ENCODE assay signal across 8 cellular contexts in genomic region chrX:125203379-125203736, GRCh38.
A peak's percentile ranks its signal among the peaks of the same experiment; 100 is the strongest.
DNase-seq lines count a peak whose midpoint lies in the region; ATAC-seq and TF ChIP-seq lines count a peak whose summit lies in the region.

No MANE protein-coding gene starts in this region.

- no peak overlapping the region for H4K8ac ChIP-seq in trophoblast cell (ENCODE audit: low read depth, low read length)

- no peaks in the 10 kb centered on the region for H3K79me1 ChIP-seq in trophoblast cell (ENCODE audit: low read length)

- no peak overlapping the region for H3K14ac ChIP-seq in trophoblast cell (ENCODE audit: low read length)

- no peak overlapping the region for H2BK5ac ChIP-seq in trophoblast cell (ENCODE audit: low read depth, low read length, poor library complexity)

- peak overlapping the region in 6 of 7 donors; percentile 62 to 81 (median 70) for H3K4me3 Mint-ChIP-seq in CD8-positive, alpha-beta memory T cell

- H4K91ac ChIP-seq in trophoblast cell (ENCODE audit: low read depth, low read length), result no peak overlapping the region

- no peak overlapping the region for H3K4ac ChIP-seq in trophoblast cell (ENCODE audit: low read depth, low read length)

- no peaks in the 10 kb centered on the region for H3K9me2 ChIP-seq in MM.1S (replicated peaks; ENCODE audit: insufficient read depth, low read length)

- H3K9me3 Mint-ChIP-seq in CD8-positive, alpha-beta memory T cell, result no peaks in the 10 kb centered on the region

- H3K79me2 ChIP-seq in MM.1S (ENCODE audit: low read length), result no peaks in the 10 kb centered on the region
- no peaks in the 10 kb centered on the region for H3K79me2 ChIP-seq in trophoblast cell (ENCODE audit: control insufficient read depth, insufficient read depth, low read length, poor library complexity)

- H2BK120ac ChIP-seq in trophoblast cell (ENCODE audit: insufficient read depth, low read length, poor library complexity), result no peak overlapping the region

- no peaks in the 10 kb centered on the region for H3K36me3 Mint-ChIP-seq in CD8-positive, alpha-beta memory T cell

- no peak overlapping the region for H4K12ac ChIP-seq in trophoblast cell (ENCODE audit: low read depth, low read length)

- H3K18ac ChIP-seq in trophoblast cell (ENCODE audit: low read length), result no peak overlapping the region

- H4K20me1 ChIP-seq in MM.1S (ENCODE audit: insufficient read depth, low read length), result no peaks in the 10 kb centered on the region

- H3K27ac Mint-ChIP-seq in CD8-positive, alpha-beta memory T cell, result no peak overlapping the region

- no CpG with 5 or more reads among the region's 25 CpGs for WGBS in trophoblast cell (ENCODE audit: extremely low coverage, insufficient coverage, insufficient read length)

- no peak for ATAC-seq in HG03108 (IDR thresholded peaks at IDR 0.05; ENCODE audit: unreplicated experiment)

- no peak overlapping the region for H2AFZ ChIP-seq in MM.1S (ENCODE audit: low read length)
- no peak overlapping the region for H2AFZ ChIP-seq in trophoblast cell (ENCODE audit: insufficient read depth, low read length, poor library complexity)

- no peak overlapping the region for H3K23ac ChIP-seq in trophoblast cell (ENCODE audit: low read length)

- H3K4me1 ChIP-seq in CD8-positive, alpha-beta memory T cell (ENCODE audit: insufficient read depth, low read length), result no peaks in the 10 kb centered on the region
- H3K4me1 ChIP-seq in MM.1S (ENCODE audit: low read length) (no peaks in the 10 kb centered on the region), trophoblast cell (ENCODE audit: control insufficient read depth in 1 of 2, insufficient read depth in 2 of 2, low read length in 2 of 2) (no peaks in the 10 kb centered on the region)

- no peak overlapping the region for H3K4me3 ChIP-seq in CD8-positive, alpha-beta memory T cell (ENCODE audit: low read length)
- peak overlapping the region; percentile 61 for H3K4me3 ChIP-seq in MM.1S (ENCODE audit: low read length)
- H3K4me3 ChIP-seq in epithelial cell of proximal tubule (ENCODE audit: low read depth, low read length), result peak overlapping the region; percentile 63
- no peak overlapping the region for H3K4me3 ChIP-seq in trophoblast cell (ENCODE audit: low read depth, low read length)

- H3K9me3 ChIP-seq in CD8-positive, alpha-beta memory T cell (ENCODE audit: low read length), result no peaks in the 10 kb centered on the region
- H3K9me3 ChIP-seq in MM.1S (replicated peaks; ENCODE audit: insufficient read depth, low read length) (no peaks in the 10 kb centered on the region), trophoblast cell (ENCODE audit: insufficient read depth, low read depth, low read length) (no peaks in the 10 kb centered on the region)

- no peak for DNase-seq in CD8-positive, alpha-beta memory T cell
- DNase-seq in MM.1S (no peak), epithelial cell of proximal tubule (ENCODE audit: low read depth) (no peak), trophoblast cell (no peak), NCI-H446 (lab: John Stamatoyannopoulos, UW) (no peak), mucosa of gallbladder (ENCODE audit: low spot score) (no peak), NCI-H2171 treated with DMSO at 0.1 percent for 48 hours (lab: John Stamatoyannopoulos, UW) (no peak)

- POLR2A ChIA-PET in CD8-positive, alpha-beta memory T cell (lab: Charles Lee), result no interaction called here

- H3K27me3 ChIP-seq in CD8-positive, alpha-beta memory T cell (ENCODE audit: insufficient read depth, low read length, poor library complexity, severe bottlenecking), result no peaks in the 10 kb centered on the region
- H3K27me3 ChIP-seq in MM.1S (replicated peaks; ENCODE audit: insufficient read depth, low read length) (no peaks in the 10 kb centered on the region; the same call in 1 of the 2 replicates), trophoblast cell (ENCODE audit: insufficient read depth, low read length) (peaks cover 8% of the 10 kb centered on the region)

- no peaks in the 10 kb centered on the region for H3F3A ChIP-seq in MM.1S (ENCODE audit: insufficient read depth, low read length)

- H3K27me3 Mint-ChIP-seq in CD8-positive, alpha-beta memory T cell, result peaks cover 24 to 53% of the 10 kb centered on the region in 2 donors

- no peaks in the 10 kb centered on the region for H3K36me3 ChIP-seq in CD8-positive, alpha-beta memory T cell (ENCODE audit: insufficient read depth, low read length)
- H3K36me3 ChIP-seq in MM.1S (replicated peaks; ENCODE audit: insufficient read depth, low read length) (no peaks in the 10 kb centered on the region), trophoblast cell (ENCODE audit: control insufficient read depth in 1 of 2, insufficient read depth in 2 of 2, low read length in 2 of 2) (no peaks in the 10 kb centered on the region)

- H3K27ac ChIP-seq in CD8-positive, alpha-beta memory T cell (ENCODE audit: low read depth, low read length), result no peak overlapping the region
- no peak overlapping the region for H3K27ac ChIP-seq in MM.1S (ENCODE audit: low read length)
- no peak overlapping the region for H3K27ac ChIP-seq in trophoblast cell (ENCODE audit: low read depth, low read length)

- peaks cover 16 to 38% (median 27%) of the 10 kb centered on the region in 3 donors for H3K4me1 Mint-ChIP-seq in CD8-positive, alpha-beta memory T cell

- no peak overlapping the region for H2AK5ac ChIP-seq in trophoblast cell (ENCODE audit: low read length)

- CTCF ChIA-PET in CD8-positive, alpha-beta memory T cell (lab: Charles Lee), result no interaction called here

- TF ChIP-seq CTCF in MM.1S (IDR thresholded peaks at IDR 0.05; ENCODE audit: low read length) (no peak), epithelial cell of proximal tubule (conservative IDR thresholded peaks at IDR 0.05; ENCODE audit: low read depth, low read length) (no peak)

- H3K4me2 ChIP-seq in MM.1S (ENCODE audit: low read depth, low read length), result peak overlapping the region; percentile 57; the same call in 1 of the 2 replicates
- peak overlapping the region; percentile 94 for H3K4me2 ChIP-seq in trophoblast cell (ENCODE audit: low read length)

- H2BK12ac ChIP-seq in trophoblast cell (ENCODE audit: low read length), result no peak overlapping the region

- H3K9ac ChIP-seq in MM.1S (ENCODE audit: low read length) (no peak overlapping the region), trophoblast cell (ENCODE audit: low read length) (no peak overlapping the region)

Comparison
In these comparisons a context has a peak if more than half of its experiments do, and no peak if none do; other contexts are left out.
1. H3K4me3 ChIP-seq: peak in MM.1S (single experiment) and epithelial cell of proximal tubule (single experiment); none in CD8-positive, alpha-beta memory T cell (single experiment) and trophoblast cell (single experiment).